1 cellular context compared by ENCODE assay signal in genomic region chr1:23577056-23577985, GRCh38.
TF ChIP-seq lines count a peak whose summit lies in the region.

No MANE protein-coding gene starts in this region.

TF ChIP-seq in K562, 482 proteins besides CTCF, POLR2A, EP300 and RAD21 (continued from another document and continues in another):
- TF ChIP-seq VEZF1 (CRISPR knock-in tag; IDR thresholded peaks at IDR 0.05), result no peak
- peak; percentile 14; the same call in 1 of the 2 replicates for TF ChIP-seq L3MBTL2 (IDR thresholded peaks at IDR 0.05)
- peak in 1 of 2 experiments; percentile 62; a peak in 1 of 4 replicates for TF ChIP-seq TBL1XR1 (IDR thresholded peaks at IDR 0.05; ENCODE audit: low read length in 2 of 2)
- no peak for TF ChIP-seq HLTF (IDR thresholded peaks at IDR 0.05)
- TF ChIP-seq SOX6 (IDR thresholded peaks at IDR 0.05), result 0 out of 2 replicates have a peak, but pooled peaks have one; percentile 16
- peak; percentile 77 for TF ChIP-seq EGR1 (conservative IDR thresholded peaks at IDR 0.05)
- 0 out of 2 replicates have a peak, but pooled peaks have one; percentile 18 for TF ChIP-seq FOSL1 (tag; conservative IDR thresholded peaks at IDR 0.05)
- peak in 1 of 2 experiments; percentile 78; a peak in 1 of 4 replicates for TF ChIP-seq UBTF (IDR thresholded peaks at IDR 0.05; ENCODE audit: borderline replicate concordance in 1 of 2, low read depth in 2 of 2, low read length in 2 of 2)
- TF ChIP-seq MEF2D (tag; conservative IDR thresholded peaks at IDR 0.05; ENCODE audit: low read depth), result peak; percentile 90
- TF ChIP-seq ELF2 (CRISPR knock-in tag; IDR thresholded peaks at IDR 0.05), result no peak
- peak; percentile 4 for TF ChIP-seq ZFP36 (IDR thresholded peaks at IDR 0.05; ENCODE audit: low read depth, low read length, partially characterized antibody)
- TF ChIP-seq MAFK (IDR thresholded peaks at IDR 0.05; ENCODE audit: low read length), result 0 out of 2 replicates have a peak, but pooled peaks have one; percentile 1
- TF ChIP-seq SMARCA5 (IDR thresholded peaks at IDR 0.05), result no peak
- peak; percentile 47 for TF ChIP-seq TFAP4 (CRISPR knock-in tag; IDR thresholded peaks at IDR 0.05; ENCODE audit: borderline replicate concordance)
- 0 out of 2 replicates have a peak, but pooled peaks have one; percentile 46 for TF ChIP-seq GTF2E2 (tag; IDR thresholded peaks at IDR 0.05)
- peak; percentile 31; the same call in 1 of the 2 replicates for TF ChIP-seq CBFA2T3 (IDR thresholded peaks at IDR 0.05)
- peak; percentile 30; the same call in 1 of the 2 replicates for TF ChIP-seq CTBP1 (IDR thresholded peaks at IDR 0.05; ENCODE audit: borderline replicate concordance)
- no peak for TF ChIP-seq ZNF551 (CRISPR knock-in tag; IDR thresholded peaks at IDR 0.05)
- TF ChIP-seq IRF1 (CRISPR knock-in tag; IDR thresholded peaks at IDR 0.05; ENCODE audit: borderline replicate concordance), result no peak
- TF ChIP-seq MCM5 (IDR thresholded peaks at IDR 0.05; ENCODE audit: low read depth), result no peak
- no peak for TF ChIP-seq JUND (IDR thresholded peaks at IDR 0.05; ENCODE audit: borderline replicate concordance, low read depth, low read length)
- TF ChIP-seq JUND (tag; IDR thresholded peaks at IDR 0.05; ENCODE audit: borderline replicate concordance, low read depth, low read length), result peak; percentile 30; the same call in 1 of the 3 replicates
- TF ChIP-seq IRF9 (tag; IDR thresholded peaks at IDR 0.05), result no peak
- no peak for TF ChIP-seq ZC3H11A (IDR thresholded peaks at IDR 0.05; ENCODE audit: low read depth, low read length)
- no peak for TF ChIP-seq CUX1 (CRISPR knock-in tag; IDR thresholded peaks at IDR 0.05)
- no peak for TF ChIP-seq RERE (CRISPR knock-in tag; IDR thresholded peaks at IDR 0.05; ENCODE audit: borderline replicate concordance)
- no peak for TF ChIP-seq YY1 (IDR thresholded peaks at IDR 0.05; ENCODE audit: borderline replicate concordance in 1 of 3, control insufficient read depth in 1 of 3, extremely low read depth in 1 of 3, insufficient read depth in 3 of 3, insufficient read length in 1 of 3, insufficient replicate concordance in 2 of 3, low read depth in 1 of 3, low read length in 2 of 3)
- TF ChIP-seq FOXA1 (IDR thresholded peaks at IDR 0.05; ENCODE audit: borderline replicate concordance), result no peak
- no peak for TF ChIP-seq ZNF79 (CRISPR knock-in tag; IDR thresholded peaks at IDR 0.05; ENCODE audit: low read depth)
- TF ChIP-seq ZNF384 (IDR thresholded peaks at IDR 0.05; ENCODE audit: low read depth, low read length), result 0 out of 2 replicates have a peak, but pooled peaks have one; percentile 5
